Comparison of ENCODE assay signal across 1 cellular context in genomic region chr12:57636731-57637130, GRCh38. TPM values are rescaled to one million over a fixed set of nuclear protein-coding genes. Genes with fewer than 3 reads are reported as not detected.
"Had no signal": no experiment of that assay in that cellular context is flagged by ENCODE, and none has a peak within 500 bp of the region (broad histone marks: within the 10 kb centered on the region; RNA-seq: fewer than 3 reads in every experiment).

No MANE protein-coding gene starts in this region.

RNA-seq across cellular contexts. Expression of gene B4GALNT1, which starts 3.7 kb away (rescaled TPM):
- polyA plus RNA-seq: naive thymus-derived CD8-positive, alpha-beta T cell had no signal

RNA-seq across cellular contexts. Expression of gene ARHGEF25, which starts 25.5 kb away (rescaled TPM):
- polyA plus RNA-seq: naive thymus-derived CD8-positive, alpha-beta T cell had no signal
